27 cellular contexts compared by ENCODE assay signal in the genomic region with DNA sequence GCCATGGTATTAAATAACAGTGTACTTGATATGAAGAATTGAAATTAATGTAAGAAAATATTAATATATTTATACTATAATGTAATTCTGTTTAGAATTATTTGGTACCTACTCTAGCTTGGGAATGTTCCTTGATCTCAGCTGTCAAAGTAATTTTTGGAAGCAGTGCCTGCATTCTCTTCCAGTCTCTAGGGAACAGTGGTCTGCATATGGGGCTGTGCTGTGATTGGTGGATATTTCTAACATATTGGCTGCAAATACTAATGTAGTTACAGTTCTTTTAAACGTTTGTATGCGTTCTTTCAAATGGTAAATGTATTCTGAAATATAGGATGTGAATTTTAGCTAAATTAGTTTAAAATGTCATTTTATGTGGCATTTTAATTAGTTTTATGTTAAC.
DNase-seq lines count a peak whose midpoint lies in the region; ATAC-seq, FAIRE-seq and TF ChIP-seq lines count a peak whose summit lies in the region.
"Had no signal": no experiment of that assay in that cellular context is flagged by ENCODE, and none has a peak within 500 bp of the region (broad histone marks: within the 10 kb centered on the region; RNA-seq: fewer than 3 reads in every experiment).

No MANE protein-coding gene starts in this region.

- peak; percentile 30 for DNase-seq in choroid plexus epithelial cell (ENCODE audit: low read depth)
- peak; percentile 38 for DNase-seq in myocyte (ENCODE audit: low read depth)
- DNase-seq in activated CD4-positive, CD25-positive, alpha-beta regulatory T cell treated with anti-CD3 and anti-CD28 coated beads, Interleukin-2, amount 50 U/mL, for 72 hours, result no peak
- DNase-seq in T-helper 9 cell, result no peak
- DNase-seq: BE2C; Calu3; DMS153; DND-41; GM23248; H9; IMR-90; KG1; MM.1S; NCI-H187; NCI-H2081 treated with DMSO at 0.1 percent for 48 hours; NCI-H446 treated with DMSO at 0.1 percent for 48 hours; NCI-H526; NCI-H82; NK-92 treated with Interleukin-12 subunit alpha and Interleukin-12 subunit beta, amount 100 ng/mL, for 24 hours; PC-3; SK-N-SH; SW 1271 had no signal

- H3K27ac ChIP-seq in BLaER1, result no peak overlapping the region
- H3K27ac ChIP-seq: A549, GM23248 had no signal

- H3K9me3 ChIP-seq in BLaER1, result no peaks in the 10 kb centered on the region
- H3K9me3 ChIP-seq: A549, BE2C, SK-N-SH had no signal

- FAIRE-seq in A204.1 (lab: Jason Lieb, UNC), result peak; percentile 19
- FAIRE-seq: A549, GM18507 had no signal

- ATAC-seq in HG02981 (IDR thresholded peaks at IDR 0.05; ENCODE audit: unreplicated experiment), result no peak
- ATAC-seq: A549, PC-3 had no signal

- H3K4me3 ChIP-seq in BLaER1, result no peak overlapping the region
- H3K4me3 ChIP-seq in choroid plexus epithelial cell (ENCODE audit: low read depth, low read length), result no peak overlapping the region
- H3K4me3 ChIP-seq: A549, GM23248 had no signal

- H3K4me2 ChIP-seq in BLaER1, result peak overlapping the region; percentile 48
- H3K4me2 ChIP-seq: A549, SK-N-SH had no signal

- TF ChIP-seq CTCF in choroid plexus epithelial cell (conservative IDR thresholded peaks at IDR 0.05; ENCODE audit: low read depth, low read length), result no peak

- H3K36me3 ChIP-seq in BLaER1, result peaks cover 23% of the 10 kb centered on the region

- peaks cover 41% of the 10 kb centered on the region for H3K4me1 ChIP-seq in BLaER1
- H3K4me1 ChIP-seq: A549 had no signal

- H4K20me1 ChIP-seq in BLaER1, result peaks cover 18% of the 10 kb centered on the region; the same call in 1 of the 2 replicates

- H3K9ac ChIP-seq in BLaER1, result no peak overlapping the region
- H3K9ac ChIP-seq: GM23248, SK-N-SH had no signal

- no peaks in the 10 kb centered on the region for H3K27me3 ChIP-seq in BLaER1
- H3K27me3 ChIP-seq: BE2C had no signal

Comparison
In these comparisons a context has a peak if more than half of its experiments do, and no peak if none do; other contexts are left out.
1. DNase-seq: peak in choroid plexus epithelial cell (single experiment) and myocyte (single experiment); none in activated CD4-positive, CD25-positive, alpha-beta regulatory T cell treated with anti-CD3 and anti-CD28 coated beads, Interleukin-2, amount 50 U/mL, for 72 hours (single experiment) and T-helper 9 cell (single experiment).